Comparison of ENCODE assay signal across 8 cellular contexts in genomic region chr5:122775713-122776084, GRCh38. TPM values are rescaled to one million over a fixed set of nuclear protein-coding genes. Genes with fewer than 3 reads are reported as not detected.
DNase-seq lines count a peak whose midpoint lies in the region; ATAC-seq and TF ChIP-seq lines count a peak whose summit lies in the region.

No MANE protein-coding gene starts in this region.

- peaks cover 28% of the 10 kb centered on the region for H3K4me1 Mint-ChIP-seq in activated T-helper 17 cell treated with anti-CD3 and anti-CD28 coated beads, Interleukin-2, amount 50 U/mL, for 72 hours

- H3K36me3 ChIP-seq in KOPT-K1 (ENCODE audit: insufficient read depth, low read length) (no peaks in the 10 kb centered on the region), right atrium auricular region (no peaks in the 10 kb centered on the region)

- intact Hi-C loops in sciatic nerve (cut with DNase I): no loop called here

- DNase-seq in CD1c-positive myeloid dendritic cell (ENCODE audit: extremely low spot score) (peak; percentile 81), right atrium auricular region (ENCODE audit: low spot score) (no peak), sciatic nerve (ENCODE audit: low spot score) (no peak), GM19240 (ENCODE audit: insufficient read length, low spot score) (no peak)

- H3K4me1 ChIP-seq in right atrium auricular region: peaks cover 0 to 15% of the 10 kb centered on the region in 2 donors

- peak overlapping the region; percentile 96 for H3K27ac Mint-ChIP-seq in activated T-helper 17 cell treated with anti-CD3 and anti-CD28 coated beads, Interleukin-2, amount 50 U/mL, for 72 hours

- H3K9me3 ChIP-seq in KOPT-K1 (ENCODE audit: insufficient read depth, low read length, poor library complexity, severe bottlenecking): no peaks in the 10 kb centered on the region
- no peaks in the 10 kb centered on the region for H3K9me3 ChIP-seq in right atrium auricular region

- H3K9me3 Mint-ChIP-seq in activated T-helper 17 cell treated with anti-CD3 and anti-CD28 coated beads, Interleukin-2, amount 50 U/mL, for 72 hours: no peaks in the 10 kb centered on the region

- ATAC-seq in activated T-helper 17 cell treated with anti-CD3 and anti-CD28 coated beads, Interleukin-2, amount 50 U/mL, for 72 hours (replicated peaks): no peak
- ATAC-seq in sciatic nerve (peak; percentile 43), GM18519 (IDR thresholded peaks at IDR 0.05; ENCODE audit: low FRiP score, unreplicated experiment) (no peak), GM18873 (IDR thresholded peaks at IDR 0.05; ENCODE audit: low FRiP score, unreplicated experiment) (no peak)

- no peaks in the 10 kb centered on the region for H3K27me3 ChIP-seq in right atrium auricular region

- H3K27ac ChIP-seq in KOPT-K1 (ENCODE audit: low read depth, low read length, poor library complexity, severe bottlenecking) (peak overlapping the region; percentile 69), right atrium auricular region (peak overlapping the region; percentile 91 to 92)

- no peak for TF ChIP-seq CTCF in right atrium auricular region (IDR thresholded peaks at IDR 0.05)

- H3K4me3 ChIP-seq in right atrium auricular region: peak overlapping the region; percentile 93

- H3K27me3 Mint-ChIP-seq in activated T-helper 17 cell treated with anti-CD3 and anti-CD28 coated beads, Interleukin-2, amount 50 U/mL, for 72 hours: no peaks in the 10 kb centered on the region

- H3K4me3 Mint-ChIP-seq in activated T-helper 17 cell treated with anti-CD3 and anti-CD28 coated beads, Interleukin-2, amount 50 U/mL, for 72 hours: peak overlapping the region; percentile 99

- H3K36me3 Mint-ChIP-seq in activated T-helper 17 cell treated with anti-CD3 and anti-CD28 coated beads, Interleukin-2, amount 50 U/mL, for 72 hours (ENCODE audit: low read depth): peaks cover 9% of the 10 kb centered on the region

RNA-seq across cellular contexts. Expression of gene SNX2, which starts 0.8 kb away (rescaled TPM):
- total RNA-seq in activated T-helper 17 cell treated with anti-CD3 and anti-CD28 coated beads, Interleukin-2, amount 50 U/mL, for 72 hours: 10 to 100 TPM; 38.3 to 47.5 TPM
- total RNA-seq in right atrium auricular region (10 to 100 TPM; 27.4 to 27.7 TPM), sciatic nerve (78.2 TPM)
